ENCODE assay signal across 8 cellular contexts in the genomic region with DNA sequence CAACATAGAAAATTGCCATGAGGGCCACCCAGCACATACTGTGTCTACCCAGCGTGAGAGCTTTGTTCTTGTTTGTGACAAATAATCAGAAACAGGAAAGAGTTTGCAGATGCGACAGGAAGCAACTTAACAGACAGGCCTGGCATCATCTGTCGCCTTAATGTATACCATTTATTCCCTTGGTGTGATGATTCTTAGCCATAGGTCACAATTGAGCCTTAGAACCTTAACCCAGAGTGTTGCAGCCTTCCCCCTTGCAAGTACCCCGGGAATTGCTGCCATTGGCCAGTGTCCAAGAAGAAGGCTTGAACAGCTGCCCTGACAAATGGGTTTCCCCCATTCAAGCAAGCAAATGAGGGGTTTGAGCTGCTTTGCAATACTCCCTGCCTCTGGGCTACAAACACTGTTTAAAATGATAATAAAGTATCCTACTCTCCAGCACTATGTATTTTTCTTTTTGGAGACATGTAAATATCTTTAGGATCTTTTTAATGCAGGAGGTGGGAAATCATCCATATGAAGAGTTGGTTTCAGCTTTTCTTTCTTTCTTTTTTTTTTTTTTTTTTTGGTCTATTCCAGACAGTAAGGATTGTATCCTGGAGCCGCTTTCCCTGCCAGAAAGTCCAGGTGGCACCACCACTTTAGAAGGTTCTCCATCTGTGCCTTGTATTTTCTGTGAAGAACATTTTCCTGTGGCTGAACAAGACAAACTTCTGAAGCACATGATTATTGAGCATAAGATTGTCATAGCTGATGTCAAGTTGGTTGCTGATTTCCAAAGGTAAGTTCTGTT.
DNase-seq lines count a peak whose midpoint lies in the region; ATAC-seq and TF ChIP-seq lines count a peak whose summit lies in the region.

No MANE protein-coding gene starts in this region.

- H2AFZ ChIP-seq in MM.1S (ENCODE audit: low read length): no peak overlapping the region

- peak; percentile 53 for ATAC-seq in GM21515 (IDR thresholded peaks at IDR 0.05; ENCODE audit: unreplicated experiment)
- peak; percentile 69 for ATAC-seq in HG03460 (IDR thresholded peaks at IDR 0.05; ENCODE audit: unreplicated experiment)
- no peak for ATAC-seq in T-helper 17 cell
- no peak for ATAC-seq in stimulated activated naive CD8-positive, alpha-beta T cell treated with anti-CD3 and anti-CD28 coated beads, Interleukin-15, Interleukin-2, amounts not matched to agents 100 U/mL and 50 U/mL, for 24 hours
- ATAC-seq in esophagus mucosa: no peak

- no peaks in the 10 kb centered on the region for H3K36me3 ChIP-seq in MM.1S (replicated peaks; ENCODE audit: insufficient read depth, low read length)

- H3K4me1 ChIP-seq in MM.1S (ENCODE audit: low read length): 0 out of 2 replicates have a peak, but pooled peaks cover 7% of the 10 kb centered on the region

- H3K27me3 Mint-ChIP-seq in T-helper 17 cell: no peaks in the 10 kb centered on the region

- no peaks in the 10 kb centered on the region for H3K36me3 Mint-ChIP-seq in T-helper 17 cell (ENCODE audit: low read depth)

- H3F3A ChIP-seq in MM.1S (ENCODE audit: insufficient read depth, low read length): no peaks in the 10 kb centered on the region

- peak overlapping the region; percentile 43 for H3K27ac Mint-ChIP-seq in T-helper 17 cell

- H3K4me2 ChIP-seq in MM.1S (ENCODE audit: low read depth, low read length): no peak overlapping the region

- peaks cover 16% of the 10 kb centered on the region for H3K4me1 Mint-ChIP-seq in T-helper 17 cell

- H3K4me3 ChIP-seq in coronary artery: no peak overlapping the region
- H3K4me3 ChIP-seq in MM.1S (ENCODE audit: low read length): no peak overlapping the region

- no peak overlapping the region for H3K4me3 Mint-ChIP-seq in T-helper 17 cell

- TF ChIP-seq CTCF in coronary artery (IDR thresholded peaks at IDR 0.05) (no peak), MM.1S (IDR thresholded peaks at IDR 0.05; ENCODE audit: low read length) (no peak)

- H3K27ac ChIP-seq in coronary artery: no peak overlapping the region
- no peak overlapping the region for H3K27ac ChIP-seq in MM.1S (ENCODE audit: low read length)

- no peaks in the 10 kb centered on the region for H4K20me1 ChIP-seq in MM.1S (ENCODE audit: insufficient read depth, low read length)

- no peaks in the 10 kb centered on the region for H3K9me2 ChIP-seq in MM.1S (replicated peaks; ENCODE audit: insufficient read depth, low read length)

- DNase-seq in DMS 273 treated with DMSO at 0.1 percent for 48 hours (lab: John Stamatoyannopoulos, UW) (peak; percentile 98), T-helper 17 cell (no peak), coronary artery (ENCODE audit: low spot score) (no peak), MM.1S (no peak)
- DNase-seq in stimulated activated naive CD8-positive, alpha-beta T cell treated with anti-CD3 and anti-CD28 coated beads, Interleukin-15, Interleukin-2, amounts not matched to agents 100 U/mL and 50 U/mL, for 24 hours: no peak

- no peaks in the 10 kb centered on the region for H3K9me3 ChIP-seq in T-helper 17 cell (ENCODE audit: control insufficient read depth, low read length, poor library complexity, severe bottlenecking)
- H3K9me3 ChIP-seq in MM.1S (replicated peaks; ENCODE audit: insufficient read depth, low read length): no peaks in the 10 kb centered on the region

- no peaks in the 10 kb centered on the region for H3K79me2 ChIP-seq in MM.1S (ENCODE audit: low read length)

- no peak overlapping the region for H3K9ac ChIP-seq in MM.1S (ENCODE audit: low read length)

- no peaks in the 10 kb centered on the region for H3K27me3 ChIP-seq in MM.1S (replicated peaks; ENCODE audit: insufficient read depth, low read length)

Comparison
In these comparisons a context has a peak if more than half of its experiments do, and no peak if none do; other contexts are left out.
1. ATAC-seq: peak in GM21515 (single experiment) and HG03460 (single experiment); none in T-helper 17 cell (single experiment), stimulated activated naive CD8-positive, alpha-beta T cell treated with anti-CD3 and anti-CD28 coated beads, Interleukin-15, Interleukin-2, amounts not matched to agents 100 U/mL and 50 U/mL, for 24 hours (single experiment) and esophagus mucosa (single experiment).